Comparison of ENCODE assay signal across 1 cellular context in genomic region chr10:132452651-132453469, GRCh38.
TF ChIP-seq lines count a peak whose summit lies in the region.

No MANE protein-coding gene starts in this region.

TF ChIP-seq in HepG2, 621 proteins besides CTCF, POLR2A, EP300 and RAD21 (continued from another document and continues in another):
- TF ChIP-seq MAF1 (CRISPR knock-in tag; IDR thresholded peaks at IDR 0.05; ENCODE audit: borderline replicate concordance) (no peak), CENPBD1 (CRISPR knock-in tag; IDR thresholded peaks at IDR 0.05; ENCODE audit: borderline replicate concordance, low read depth) (no peak), ZKSCAN5 (CRISPR knock-in tag; IDR thresholded peaks at IDR 0.05) (no peak), SAP130 (CRISPR knock-in tag; IDR thresholded peaks at IDR 0.05; ENCODE audit: low read depth) (peak; percentile 62), ZNF75D (CRISPR knock-in tag; IDR thresholded peaks at IDR 0.05; ENCODE audit: borderline replicate concordance) (no peak), RAD51 (IDR thresholded peaks at IDR 0.05; ENCODE audit: borderline replicate concordance) (no peak), NFE2L1 (CRISPR knock-in tag; IDR thresholded peaks at IDR 0.05; ENCODE audit: borderline replicate concordance) (no peak), RBM22 (optimal IDR thresholded peaks at IDR 0.05; ENCODE audit: low read length) (no peak), NFAT5 (CRISPR knock-in tag; IDR thresholded peaks at IDR 0.05) (0 out of 2 replicates have a peak, but pooled peaks have one; percentile 37), ATF1 (CRISPR knock-in tag; IDR thresholded peaks at IDR 0.05) (no peak), ZNF530 (CRISPR knock-in tag; IDR thresholded peaks at IDR 0.05; ENCODE audit: low read depth) (no peak), MXD3 (CRISPR knock-in tag; IDR thresholded peaks at IDR 0.05) (no peak), E2F2 (CRISPR knock-in tag; IDR thresholded peaks at IDR 0.05; ENCODE audit: borderline replicate concordance) (no peak), TARDBP (CRISPR knock-in tag; IDR thresholded peaks at IDR 0.05) (peak; percentile 38; the same call in 1 of the 2 replicates), FUBP1 (CRISPR knock-in tag; IDR thresholded peaks at IDR 0.05; ENCODE audit: borderline replicate concordance) (no peak), PRPF4 (IDR thresholded peaks at IDR 0.05; ENCODE audit: low read depth, low read length, poor library complexity, severe bottlenecking) (no peak), RXRA (CRISPR knock-in tag; IDR thresholded peaks at IDR 0.05) (no peak), FOSL2 (CRISPR knock-in tag; IDR thresholded peaks at IDR 0.05) (no peak), SMC3 (IDR thresholded peaks at IDR 0.05; ENCODE audit: low read length) (no peak; the same call in 1 of the 2 replicates), ZNF740 (CRISPR knock-in tag; IDR thresholded peaks at IDR 0.05) (no peak), ETV6 (CRISPR knock-in tag; conservative IDR thresholded peaks at IDR 0.05) (no peak), ZNF232 (CRISPR knock-in tag; IDR thresholded peaks at IDR 0.05; ENCODE audit: borderline replicate concordance) (0 out of 2 replicates have a peak, but pooled peaks have one; percentile 50), NCOA5 (CRISPR knock-in tag; IDR thresholded peaks at IDR 0.05) (no peak), ZXDC (CRISPR knock-in tag; IDR thresholded peaks at IDR 0.05) (peak; percentile 67; the same call in 1 of the 2 replicates), ZNF572 (CRISPR knock-in tag; IDR thresholded peaks at IDR 0.05) (no peak), NR2F6 (IDR thresholded peaks at IDR 0.05) (no peak), NR2F6 (CRISPR knock-in tag; IDR thresholded peaks at IDR 0.05) (peak; percentile 22; the same call in 1 of the 2 replicates), ZBTB38 (CRISPR knock-in tag; IDR thresholded peaks at IDR 0.05) (no peak), KDM5A (IDR thresholded peaks at IDR 0.05; ENCODE audit: borderline replicate concordance, low read length) (no peak), SOX6 (IDR thresholded peaks at IDR 0.05) (no peak), SOX6 (CRISPR knock-in tag; IDR thresholded peaks at IDR 0.05) (no peak), ZZZ3 (CRISPR knock-in tag; IDR thresholded peaks at IDR 0.05; ENCODE audit: borderline replicate concordance) (no peak), MIER3 (CRISPR knock-in tag; IDR thresholded peaks at IDR 0.05; ENCODE audit: borderline replicate concordance) (no peak), RFXAP (CRISPR knock-in tag; IDR thresholded peaks at IDR 0.05; ENCODE audit: borderline replicate concordance) (peak; percentile 44; the same call in 1 of the 2 replicates), ZNF234 (CRISPR knock-in tag; conservative IDR thresholded peaks at IDR 0.05) (0 out of 2 replicates have a peak, but pooled peaks have one; percentile 58), TERF1 (CRISPR knock-in tag; IDR thresholded peaks at IDR 0.05) (no peak), PBX3 (CRISPR knock-in tag; IDR thresholded peaks at IDR 0.05; ENCODE audit: borderline replicate concordance) (no peak), ZFX (CRISPR knock-in tag; IDR thresholded peaks at IDR 0.05; ENCODE audit: low read depth) (no peak; the same call in 1 of the 2 replicates), SNAI1 (CRISPR knock-in tag; IDR thresholded peaks at IDR 0.05; ENCODE audit: borderline replicate concordance) (no peak), JARID2 (CRISPR knock-in tag; IDR thresholded peaks at IDR 0.05; ENCODE audit: insufficient replicate concordance) (no peak), PAX8 (CRISPR knock-in tag; IDR thresholded peaks at IDR 0.05; ENCODE audit: borderline replicate concordance) (no peak), THAP11 (CRISPR knock-in tag; IDR thresholded peaks at IDR 0.05) (peak; percentile 41; the same call in 1 of the 2 replicates), ZFYVE20 (CRISPR knock-in tag; IDR thresholded peaks at IDR 0.05; ENCODE audit: borderline replicate concordance, low read depth) (no peak), DRAP1 (CRISPR knock-in tag; IDR thresholded peaks at IDR 0.05) (no peak; the same call in 1 of the 2 replicates), GLMP (CRISPR knock-in tag; IDR thresholded peaks at IDR 0.05; ENCODE audit: borderline replicate concordance) (no peak), ZNF710 (CRISPR knock-in tag; IDR thresholded peaks at IDR 0.05; ENCODE audit: borderline replicate concordance) (no peak), ZSCAN29 (CRISPR knock-in tag; conservative IDR thresholded peaks at IDR 0.05) (no peak), PRMT3 (CRISPR knock-in tag; IDR thresholded peaks at IDR 0.05; ENCODE audit: borderline replicate concordance, low read depth) (no peak)
